Comparison of ENCODE assay signal across 30 cellular contexts in the genomic region with DNA sequence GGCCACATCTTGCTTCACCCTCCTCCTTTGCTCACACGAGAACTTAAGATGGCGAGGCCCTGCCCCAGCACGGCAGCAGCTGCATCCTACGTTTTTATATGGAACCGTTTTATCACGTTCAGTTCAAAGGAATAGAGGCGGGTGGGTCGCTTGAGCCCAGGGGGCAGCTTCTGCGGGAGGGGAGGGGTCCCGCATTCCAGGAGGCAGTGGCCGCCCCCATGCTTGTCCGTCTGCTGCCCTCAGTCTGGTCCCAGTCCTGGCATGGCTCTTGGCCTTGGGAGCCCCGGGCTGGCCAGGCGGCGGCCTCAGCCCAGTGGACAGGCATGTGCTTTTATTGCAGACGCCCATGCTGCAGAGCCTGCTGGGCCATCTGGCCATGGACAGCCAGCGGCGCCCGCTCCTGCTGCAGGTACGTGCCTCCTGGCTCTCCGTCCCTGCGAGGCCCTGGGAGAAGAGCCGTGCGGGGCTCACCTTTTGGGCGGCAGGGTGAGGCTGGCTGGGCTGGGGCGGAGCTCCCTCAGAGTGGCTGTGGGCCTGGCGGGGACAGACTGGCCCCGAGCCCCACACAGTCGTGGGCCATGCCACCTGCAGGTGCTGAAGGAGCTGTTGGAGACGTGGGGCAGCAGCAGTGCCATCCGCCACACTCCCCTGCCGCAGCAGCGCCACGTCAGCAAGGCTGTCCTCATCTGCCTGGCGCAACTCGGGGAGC. TPM values are rescaled to one million over a fixed set of nuclear protein-coding genes. Genes with fewer than 3 reads are reported as not detected.
"Had no signal": no experiment of that assay in that cellular context is flagged by ENCODE, and none has a peak within 500 bp of the region (broad histone marks: within the 10 kb centered on the region; RNA-seq: fewer than 3 reads in every experiment).

No MANE protein-coding gene starts in this region.

- ATAC-seq: activated CD4-positive, alpha-beta T cell treated with anti-CD3 and anti-CD28 coated beads for 36 hours; activated CD8-positive, alpha-beta memory T cell treated with anti-CD3 and anti-CD28 coated beads, Interleukin-2, amount 10 ng/mL, durations not matched to agents 7 days and 5 days; activated CD8-positive, alpha-beta T cell treated with anti-CD3 and anti-CD28 coated beads, Interleukin-2, amount 10 ng/mL, durations not matched to agents 7 days and 5 days; activated naive CD4-positive, alpha-beta T cell treated with anti-CD3 and anti-CD28 coated beads, Interleukin-2, amount 50 U/mL, for 72 hours; effector memory CD8-positive, alpha-beta T cell; foreskin keratinocyte; gastrocnemius medialis had no signal

- H3K27me3 ChIP-seq: ascending aorta, breast epithelium, cardiac muscle cell, dorsolateral prefrontal cortex, esophagus muscularis mucosa, foreskin keratinocyte, gastrocnemius medialis had no signal

- H3K4me1 ChIP-seq: ascending aorta, breast epithelium, foreskin keratinocyte had no signal

- DNase-seq: activated CD4-positive, alpha-beta memory T cell treated with anti-CD3 and anti-CD28 coated beads for 36 hours; activated CD4-positive, alpha-beta T cell treated with anti-CD3 and anti-CD28 coated beads for 36 hours; activated CD4-positive, alpha-beta T cell treated with anti-CD3 and anti-CD28 coated beads, Interleukin-2, amount 10 ng/mL, durations not matched to agents 24 days and 14 days; activated CD4-positive, CD25-positive, alpha-beta regulatory T cell; activated CD4-positive, CD25-positive, alpha-beta regulatory T cell treated with anti-CD3 and anti-CD28 coated beads, Interleukin-2, amount 50 U/mL, for 72 hours; activated CD8-positive, alpha-beta memory T cell treated with anti-CD3 and anti-CD28 coated beads, Interleukin-2, amount 10 ng/mL, durations not matched to agents 7 days and 5 days; activated CD8-positive, alpha-beta memory T cell treated with anti-CD3 and anti-CD28 coated beads, Interleukin-2, amount 50 U/mL, for 4 hours; activated CD8-positive, alpha-beta T cell treated with anti-CD3 and anti-CD28 coated beads, Interleukin-2, amount 10 ng/mL, durations not matched to agents 7 days and 5 days; activated effector memory CD4-positive, alpha-beta T cell treated with anti-CD3 and anti-CD28 coated beads, Interleukin-2, amount 50 U/mL, for 16 hours; activated naive CD4-positive, alpha-beta T cell treated with anti-CD3 and anti-CD28 coated beads, Interleukin-2, amount 10 ng/mL, durations not matched to agents 7 days and 5 days; activated naive CD8-positive, alpha-beta T cell treated with anti-CD3 and anti-CD28 coated beads, Interleukin-2, amount 10 ng/mL, durations not matched to agents 7 days and 5 days; activated T-cell treated with anti-CD3 and anti-CD28 coated beads, Interleukin-2, amount 50 U/mL, for 1 hour; activated T-cell treated with anti-CD3 and anti-CD28 coated beads, Interleukin-2, amount 50 U/mL, for 48 hours; effector memory CD8-positive, alpha-beta T cell; erythroblast; foreskin keratinocyte; gastrocnemius medialis; T-helper 2 cell had no signal

- H3K4me3 ChIP-seq: ascending aorta, breast epithelium, cardiac muscle cell, coronary artery, dorsolateral prefrontal cortex, esophagus muscularis mucosa, gastrocnemius medialis had no signal

- H3K9me3 ChIP-seq: ascending aorta, breast epithelium, esophagus muscularis mucosa, gastrocnemius medialis had no signal

- H3K27ac ChIP-seq: ascending aorta, breast epithelium, cardiac muscle cell, coronary artery, dorsolateral prefrontal cortex, esophagus muscularis mucosa, foreskin keratinocyte, gastrocnemius medialis had no signal

RNA-seq across cellular contexts. Expression of a gene that starts 11.2 kb away (rescaled TPM):
- total RNA-seq: activated CD4-positive, alpha-beta memory T cell treated with anti-CD3 and anti-CD28 coated beads for 36 hours; activated CD4-positive, alpha-beta T cell treated with anti-CD3 and anti-CD28 coated beads for 36 hours; activated CD4-positive, alpha-beta T cell treated with anti-CD3 and anti-CD28 coated beads, Interleukin-2, amount 10 ng/mL, durations not matched to agents 24 days and 14 days; activated CD8-positive, alpha-beta memory T cell treated with anti-CD3 and anti-CD28 coated beads for 36 hours; activated CD8-positive, alpha-beta memory T cell treated with anti-CD3 and anti-CD28 coated beads, Interleukin-2, amount 10 ng/mL, durations not matched to agents 7 days and 5 days; activated CD8-positive, alpha-beta T cell treated with anti-CD3 and anti-CD28 coated beads, Interleukin-2, amount 10 ng/mL, durations not matched to agents 7 days and 5 days; activated naive CD4-positive, alpha-beta T cell treated with anti-CD3 and anti-CD28 coated beads, Interleukin-2, amount 50 U/mL, for 72 hours; activated naive CD8-positive, alpha-beta T cell treated with anti-CD3 and anti-CD28 coated beads, Interleukin-2, amount 10 ng/mL, durations not matched to agents 7 days and 5 days; activated T-helper 1 cell treated with anti-CD3 and anti-CD28 coated beads, Interleukin-12 subunit alpha, Interleukin-12 subunit beta, Interleukin-2, Interleukin-4 antibody, amounts not matched to agents 30 ng/mL and 10 ng/mL and 1 ng/mL, durations not matched to agents 14 hours and 24 hours and 36 hours; activated T-helper 2 cell treated with anti-CD3 and anti-CD28 coated beads, Interferon-gamma antibody, Interleukin-2, Interleukin-4, amounts not matched to agents 10 μg/mL and 5 μg/mL and 100 μg/mL, durations not matched to agents 14 hours and 24 hours and 36 hours; ascending aorta; breast epithelium; cerebellum; foreskin keratinocyte; T-helper 1 cell treated with Interleukin-12 subunit alpha and Interleukin-12 subunit beta and Interleukin-4 antibody, amounts not matched to agents 30 ng/mL and 1 ng/mL, for 36 hours had no signal
- polyA plus RNA-seq: cardiac muscle cell, foreskin keratinocyte had no signal

RNA-seq across cellular contexts. Expression of a gene that starts 55.6 kb away (rescaled TPM):
- total RNA-seq: ascending aorta had no signal
